ENCODE assay signal across 20 cellular contexts in genomic region chr12:20547788-20548575, GRCh38.
DNase-seq lines count a peak whose midpoint lies in the region; ATAC-seq, FAIRE-seq and TF ChIP-seq lines count a peak whose summit lies in the region.
"Had no signal": no experiment of that assay in that cellular context is flagged by ENCODE, and none has a peak within 500 bp of the region (broad histone marks: within the 10 kb centered on the region; RNA-seq: fewer than 3 reads in every experiment).

No MANE protein-coding gene starts in this region.

- no peak for TF ChIP-seq EP300 in A549 (IDR thresholded peaks at IDR 0.05)

- CTCF ChIA-PET in A549 (lab: Yijun Ruan, JAX) = interaction anchor here (0.6 to 2.3 kb wide), 4 partner anchors 10 to 187 kb away, joined by 3 to 12 read pairs (median 4); no protein-coding TSS in a partner anchor

- H4K20me1 ChIP-seq in osteoblast (ENCODE audit: insufficient read depth, low read length) = no peaks in the 10 kb centered on the region

- peaks cover 11% of the 10 kb centered on the region for H3K79me2 ChIP-seq in osteoblast (ENCODE audit: insufficient read depth, low read length)

- H3K4me2 ChIP-seq in A549 = peak overlapping the region; percentile 41
- H3K4me2 ChIP-seq in osteoblast (ENCODE audit: insufficient read depth, low read length) = peak overlapping the region; percentile 33

- H2AFZ ChIP-seq in osteoblast (ENCODE audit: low read length) = no peak overlapping the region

- peaks cover 53% of the 10 kb centered on the region for H3K4me1 ChIP-seq in A549
- H3K4me1 ChIP-seq in osteoblast (ENCODE audit: insufficient read depth, low read length) = peaks cover 25% of the 10 kb centered on the region
- H3K4me1 ChIP-seq: lower lobe of right lung had no signal

- in situ Hi-C loops in astrocyte of the cerebellum (cut with HindIII; ENCODE audit: low sequenced_read_pairs) = no loop called here

- no peaks in the 10 kb centered on the region for H3K27me3 ChIP-seq in osteoblast (ENCODE audit: insufficient read depth, low read length)

- no peaks in the 10 kb centered on the region for H3K36me3 Mint-ChIP-seq in endothelial cell (ENCODE audit: low read depth, unreplicated experiment)
- no peaks in the 10 kb centered on the region for H3K36me3 Mint-ChIP-seq in natural killer cell treated with Interleukin-12 subunit alpha and Interleukin-12 subunit beta and Interleukin-15 and Interleukin-18, amount 100 ng/mL, for 72 hours
- H3K36me3 Mint-ChIP-seq: naive thymus-derived CD8-positive, alpha-beta T cell; T-cell had no signal

- FAIRE-seq in A549 (lab: Jason Lieb, UNC) = no peak
- FAIRE-seq: G401.6, GM12878 had no signal

- H3K27ac Mint-ChIP-seq in endothelial cell (ENCODE audit: unreplicated experiment) = no peak overlapping the region
- no peak overlapping the region for H3K27ac Mint-ChIP-seq in natural killer cell treated with Interleukin-12 subunit alpha and Interleukin-12 subunit beta and Interleukin-15 and Interleukin-18, amount 100 ng/mL, for 72 hours
- H3K27ac Mint-ChIP-seq: activated CD8-positive, alpha-beta T cell treated with anti-CD3 and anti-CD28 coated beads, Interleukin-2, amount 10 ng/mL, durations not matched to agents 7 days and 5 days; naive thymus-derived CD8-positive, alpha-beta T cell; T-cell had no signal

- no peak overlapping the region for H3K4me3 Mint-ChIP-seq in endothelial cell (ENCODE audit: unreplicated experiment)
- H3K4me3 Mint-ChIP-seq in natural killer cell treated with Interleukin-12 subunit alpha and Interleukin-12 subunit beta and Interleukin-15 and Interleukin-18, amount 100 ng/mL, for 72 hours = no peak overlapping the region
- H3K4me3 Mint-ChIP-seq: activated CD8-positive, alpha-beta T cell treated with anti-CD3 and anti-CD28 coated beads, Interleukin-2, amount 10 ng/mL, durations not matched to agents 7 days and 5 days; naive thymus-derived CD8-positive, alpha-beta T cell; T-cell had no signal

- no peaks in the 10 kb centered on the region for H3K9me3 Mint-ChIP-seq in endothelial cell (ENCODE audit: unreplicated experiment)
- H3K9me3 Mint-ChIP-seq in natural killer cell treated with Interleukin-12 subunit alpha and Interleukin-12 subunit beta and Interleukin-15 and Interleukin-18, amount 100 ng/mL, for 72 hours = no peaks in the 10 kb centered on the region
- H3K9me3 Mint-ChIP-seq: naive thymus-derived CD8-positive, alpha-beta T cell; T-cell had no signal

- H3K9me3 ChIP-seq in A549 (no peaks in the 10 kb centered on the region), osteoblast (ENCODE audit: low read depth, low read length) (no peaks in the 10 kb centered on the region)
- H3K9me3 ChIP-seq: lower lobe of right lung had no signal

- DNase-seq in A549 (ENCODE audit: low read depth in 1 of 2, low spot score in 1 of 2) (no peak), astrocyte of the cerebellum (ENCODE audit: low read depth) (peak; percentile 53), fibroblast of mammary gland (ENCODE audit: low read depth) (peak; percentile 34), osteoblast (ENCODE audit: insufficient read length, low spot score, missing footprints) (no peak), endothelial cell (ENCODE audit: low spot score) (no peak), T-helper 1 cell (no peak), DMS53 (lab: John Stamatoyannopoulos, UW) (no peak)
- no peak for DNase-seq in natural killer cell treated with Interleukin-12 subunit alpha and Interleukin-12 subunit beta and Interleukin-15 and Interleukin-18, amount 100 ng/mL, for 72 hours (ENCODE audit: low spot score)
- DNase-seq: activated CD8-positive, alpha-beta T cell treated with anti-CD3 and anti-CD28 coated beads, Interleukin-2, amount 10 ng/mL, durations not matched to agents 7 days and 5 days; COR-L47; dermis blood vessel endothelial cell; H7; Karpas-422; lower lobe of right lung; naive thymus-derived CD8-positive, alpha-beta T cell; stimulated activated CD4-positive, alpha-beta T cell treated with anti-CD3 and anti-CD28 coated beads, Interleukin-1b, Interleukin-23, amount 100 ng/mL, for 48 hours; T-cell had no signal

- no peak for ATAC-seq in A549
- ATAC-seq in natural killer cell treated with Interleukin-12 subunit alpha and Interleukin-12 subunit beta and Interleukin-15 and Interleukin-18, amount 100 ng/mL, for 72 hours = no peak
- ATAC-seq: activated CD8-positive, alpha-beta T cell treated with anti-CD3 and anti-CD28 coated beads, Interleukin-2, amount 10 ng/mL, durations not matched to agents 7 days and 5 days; GM12878; lower lobe of right lung; naive thymus-derived CD8-positive, alpha-beta T cell; T-cell had no signal

- TF ChIP-seq CTCF in A549 (IDR thresholded peaks at IDR 0.05) (no peak), astrocyte of the cerebellum (IDR thresholded peaks at IDR 0.05; ENCODE audit: low read depth, low read length, missing control alignments) (no peak), fibroblast of mammary gland (conservative IDR thresholded peaks at IDR 0.05; ENCODE audit: control insufficient read depth, insufficient read depth, low read depth, low read length) (no peak), osteoblast (IDR thresholded peaks at IDR 0.05; ENCODE audit: extremely low read depth, low read depth, low read length) (no peak), endothelial cell (IDR thresholded peaks at IDR 0.05; ENCODE audit: unreplicated experiment) (no peak)

- H3K4me3 ChIP-seq in A549 (no peak overlapping the region), astrocyte of the cerebellum (ENCODE audit: low read depth, low read length) (no peak overlapping the region), fibroblast of mammary gland (ENCODE audit: control insufficient read depth, low read depth, low read length) (no peak overlapping the region), osteoblast (ENCODE audit: insufficient read depth, low read length) (no peak overlapping the region)
- H3K4me3 ChIP-seq: GM12878, lower lobe of right lung had no signal

- H3K27ac ChIP-seq in A549 (peak overlapping the region; percentile 60 to 65), osteoblast (ENCODE audit: low read depth, low read length) (peak overlapping the region; percentile 66)
- H3K27ac ChIP-seq: lower lobe of right lung, RWPE1 had no signal

- no peak for TF ChIP-seq POLR2A in A549 (IDR thresholded peaks at IDR 0.05; ENCODE audit: low read length)

- WGBS in A549 (ENCODE audit: missing lambda C conversion rate) = 15% methylated on average over 2 of the region's 2 CpGs

- H3K4me1 Mint-ChIP-seq in endothelial cell (ENCODE audit: unreplicated experiment) = no peaks in the 10 kb centered on the region
- H3K4me1 Mint-ChIP-seq in natural killer cell treated with Interleukin-12 subunit alpha and Interleukin-12 subunit beta and Interleukin-15 and Interleukin-18, amount 100 ng/mL, for 72 hours (ENCODE audit: low read depth in 2 of 2) = no peaks in the 10 kb centered on the region
- H3K4me1 Mint-ChIP-seq: naive thymus-derived CD8-positive, alpha-beta T cell; T-cell had no signal

- no peaks in the 10 kb centered on the region for H3K27me3 Mint-ChIP-seq in endothelial cell (ENCODE audit: unreplicated experiment)
- no peaks in the 10 kb centered on the region for H3K27me3 Mint-ChIP-seq in natural killer cell treated with Interleukin-12 subunit alpha and Interleukin-12 subunit beta and Interleukin-15 and Interleukin-18, amount 100 ng/mL, for 72 hours
- H3K27me3 Mint-ChIP-seq: naive thymus-derived CD8-positive, alpha-beta T cell; T-cell had no signal

- no peaks in the 10 kb centered on the region for H3K36me3 ChIP-seq in osteoblast (ENCODE audit: insufficient read depth, low read length)
- H3K36me3 ChIP-seq: lower lobe of right lung had no signal

- TF ChIP-seq RAD21 in A549 (conservative IDR thresholded peaks at IDR 0.05 in 1 of 2, IDR thresholded peaks at IDR 0.05 in 1 of 2) = no peak

- POLR2A ChIA-PET in A549 (lab: Yijun Ruan, JAX) = no interaction called here

TF ChIP-seq in A549, 52 proteins besides CTCF, POLR2A, EP300 and RAD21:
- TF ChIP-seq RARB (CRISPR knock-in tag; IDR thresholded peaks at IDR 0.05) (no peak), ATOH8 (CRISPR knock-in tag; IDR thresholded peaks at IDR 0.05; ENCODE audit: low read depth) (no peak), HMGXB4 (CRISPR knock-in tag; IDR thresholded peaks at IDR 0.05; ENCODE audit: borderline replicate concordance) (no peak), BCL3 (IDR thresholded peaks at IDR 0.05) (no peak), RFX5 (IDR thresholded peaks at IDR 0.05) (no peak), NR3C1 (IDR thresholded peaks at IDR 0.05) (no peak), TP53 (CRISPR knock-in tag; IDR thresholded peaks at IDR 0.05) (no peak), RCOR1 (IDR thresholded peaks at IDR 0.05; ENCODE audit: low read depth, low read length) (no peak)

Comparison
In these comparisons a context has a peak if more than half of its experiments do, and no peak if none do; other contexts are left out.
1. DNase-seq: peak in astrocyte of the cerebellum (single experiment) and fibroblast of mammary gland (single experiment); none in A549 (0 of 2), osteoblast (single experiment), endothelial cell (single experiment), natural killer cell treated with Interleukin-12 subunit alpha and Interleukin-12 subunit beta and Interleukin-15 and Interleukin-18, amount 100 ng/mL, for 72 hours (single experiment), T-helper 1 cell (0 of 5) and DMS53 (single experiment).